In the genomic region with DNA sequence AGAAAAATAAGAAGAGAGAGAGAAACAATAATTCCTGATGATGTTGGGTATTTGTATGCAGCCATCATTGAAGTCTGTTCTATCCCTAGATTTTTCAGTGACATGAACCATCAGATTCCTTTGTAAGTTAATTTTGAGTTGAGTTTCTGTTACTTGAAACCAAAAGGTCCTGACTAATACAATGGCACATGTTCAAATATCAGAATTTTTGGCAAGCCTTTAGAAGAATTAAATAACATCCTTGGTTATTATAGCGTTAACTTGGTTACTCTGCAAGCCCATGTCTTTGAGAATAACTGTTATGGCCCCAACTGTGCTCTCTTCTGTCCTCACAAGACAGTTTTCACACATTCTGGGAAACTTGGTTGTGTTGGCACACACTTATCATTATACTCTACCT, we compare ENCODE assay signal across 20 cellular contexts.
"Had no signal": no experiment of that assay in that cellular context is flagged by ENCODE, and none has a peak within 500 bp of the region (broad histone marks: within the 10 kb centered on the region; RNA-seq: fewer than 3 reads in every experiment).

No MANE protein-coding gene starts in this region.

- H3K9me3 Mint-ChIP-seq: activated B cell treated with CpG ODN at 0.5 μM for 24 hours; activated CD8-positive, alpha-beta T cell treated with anti-CD3 and anti-CD28 coated beads for 36 hours; activated naive CD8-positive, alpha-beta T cell treated with anti-CD3 and anti-CD28 coated beads, Interleukin-2, amount 10 ng/mL, durations not matched to agents 7 days and 5 days; naive B cell; neural progenitor cell; stimulated activated effector memory CD8-positive, alpha-beta T cell treated with anti-CD3 and anti-CD28 coated beads, Interleukin-12 subunit alpha, Interleukin-12 subunit beta, amount 100 ng/mL, for 72 hours; T-helper 2 cell treated with Interferon-gamma antibody and Interleukin-4, amounts not matched to agents 5 μg/mL and 100 μg/mL, for 36 hours had no signal

- H3K27me3 Mint-ChIP-seq: activated B cell treated with CpG ODN at 0.5 μM for 24 hours; activated CD8-positive, alpha-beta T cell treated with anti-CD3 and anti-CD28 coated beads for 36 hours had no signal

- H3K4me3 ChIP-seq: cardiac muscle cell, gastroesophageal sphincter, heart right ventricle, neural progenitor cell, ovary, sigmoid colon, tibial artery had no signal

- H3K36me3 Mint-ChIP-seq: activated naive CD8-positive, alpha-beta T cell treated with anti-CD3 and anti-CD28 coated beads, Interleukin-2, amount 10 ng/mL, durations not matched to agents 7 days and 5 days; naive B cell; neural progenitor cell; stimulated activated effector memory CD8-positive, alpha-beta T cell treated with anti-CD3 and anti-CD28 coated beads, Interleukin-12 subunit alpha, Interleukin-12 subunit beta, amount 100 ng/mL, for 72 hours had no signal

- H3K27ac ChIP-seq: cardiac muscle cell, gastroesophageal sphincter, heart right ventricle, neural progenitor cell, ovary, sigmoid colon, tibial artery had no signal

- DNase-seq: activated B cell treated with CpG ODN at 0.5 μM for 24 hours; activated CD4-positive, alpha-beta T cell treated with anti-CD3 and anti-CD28 coated beads for 48 hours; activated CD8-positive, alpha-beta memory T cell treated with anti-CD3 and anti-CD28 coated beads, Interleukin-2, amount 50 U/mL, for 4 hours; activated CD8-positive, alpha-beta T cell treated with anti-CD3 and anti-CD28 coated beads for 36 hours; activated naive CD8-positive, alpha-beta T cell treated with anti-CD3 and anti-CD28 coated beads, Interleukin-2, amount 10 ng/mL, durations not matched to agents 7 days and 5 days; anterior cingulate cortex; heart right ventricle; naive B cell; ovary; sigmoid colon; stimulated activated CD4-positive, alpha-beta T cell treated with anti-CD3 and anti-CD28 coated beads, Interleukin-12 subunit alpha, Interleukin-12 subunit beta, amount 100 ng/mL, for 4 hours; stimulated activated CD4-positive, alpha-beta T cell treated with anti-CD3 and anti-CD28 coated beads, Interleukin-2, amount 100 ng/mL, for 24 hours; tibial artery had no signal

- H3K27ac Mint-ChIP-seq: activated B cell treated with CpG ODN at 0.5 μM for 24 hours; activated CD8-positive, alpha-beta T cell treated with anti-CD3 and anti-CD28 coated beads for 36 hours; activated naive CD8-positive, alpha-beta T cell treated with anti-CD3 and anti-CD28 coated beads, Interleukin-2, amount 10 ng/mL, durations not matched to agents 7 days and 5 days; naive B cell; neural progenitor cell; stimulated activated effector memory CD8-positive, alpha-beta T cell treated with anti-CD3 and anti-CD28 coated beads, Interleukin-12 subunit alpha, Interleukin-12 subunit beta, amount 100 ng/mL, for 72 hours; T-helper 2 cell treated with Interferon-gamma antibody and Interleukin-4, amounts not matched to agents 5 μg/mL and 100 μg/mL, for 36 hours had no signal

- ATAC-seq: activated CD8-positive, alpha-beta T cell treated with anti-CD3 and anti-CD28 coated beads for 36 hours; esophagus mucosa; gastroesophageal sphincter; heart right ventricle; left lobe of liver; stimulated activated effector memory CD8-positive, alpha-beta T cell treated with anti-CD3 and anti-CD28 coated beads, Interleukin-12 subunit alpha, Interleukin-12 subunit beta, amount 100 ng/mL, for 72 hours had no signal

- H3K4me3 Mint-ChIP-seq: activated B cell treated with CpG ODN at 0.5 μM for 24 hours; activated CD8-positive, alpha-beta T cell treated with anti-CD3 and anti-CD28 coated beads for 36 hours; activated naive CD8-positive, alpha-beta T cell treated with anti-CD3 and anti-CD28 coated beads, Interleukin-2, amount 10 ng/mL, durations not matched to agents 7 days and 5 days; naive B cell; neural progenitor cell; stimulated activated effector memory CD8-positive, alpha-beta T cell treated with anti-CD3 and anti-CD28 coated beads, Interleukin-12 subunit alpha, Interleukin-12 subunit beta, amount 100 ng/mL, for 72 hours; T-helper 2 cell treated with Interferon-gamma antibody and Interleukin-4, amounts not matched to agents 5 μg/mL and 100 μg/mL, for 36 hours had no signal
